ENCODE assay signal across 8 cellular contexts in genomic region chrX:72297953-72298730, GRCh38. TPM values are rescaled to one million over a fixed set of nuclear protein-coding genes. Genes with fewer than 3 reads are reported as not detected.
DNase-seq lines count a peak whose midpoint lies in the region; ATAC-seq and TF ChIP-seq lines count a peak whose summit lies in the region.

No MANE protein-coding gene starts in this region.

- peak; percentile 35 for TF ChIP-seq CTCF in MM.1S (IDR thresholded peaks at IDR 0.05; ENCODE audit: low read length)

- H3K4me3 ChIP-seq in MM.1S (ENCODE audit: low read length) = no peak overlapping the region

- no peak overlapping the region for H3K9ac ChIP-seq in MM.1S (ENCODE audit: low read length)

- H3K27me3 ChIP-seq in MM.1S (replicated peaks; ENCODE audit: insufficient read depth, low read length) = no peaks in the 10 kb centered on the region

- H3K9me2 ChIP-seq in MM.1S (replicated peaks; ENCODE audit: insufficient read depth, low read length) = no peaks in the 10 kb centered on the region

- no peak overlapping the region for H3K27ac ChIP-seq in MM.1S (ENCODE audit: low read length)

- H3F3A ChIP-seq in MM.1S (ENCODE audit: insufficient read depth, low read length) = no peaks in the 10 kb centered on the region

- DNase-seq in stimulated activated CD4-positive, alpha-beta T cell treated with anti-CD3 and anti-CD28 coated beads, Interleukin-1b, Interleukin-23, amount 100 ng/mL, for 48 hours = peak; percentile 11
- no peak for DNase-seq in stimulated activated CD4-positive, alpha-beta T cell treated with anti-CD3 and anti-CD28 coated beads, Interleukin-12 subunit alpha, Interleukin-12 subunit beta, amount 100 ng/mL, for 4 hours
- DNase-seq in MM.1S = peak; percentile 17
- peak; percentile 31 for DNase-seq in dermis blood vessel endothelial cell
- no peak for DNase-seq in HuH-7.5 (ENCODE audit: low spot score)
- DNase-seq in AG20443 (ENCODE audit: low spot score) = no peak

- no peak for ATAC-seq in GM21528 (IDR thresholded peaks at IDR 0.05; ENCODE audit: low FRiP score, unreplicated experiment)
- no peak for ATAC-seq in HG03108 (IDR thresholded peaks at IDR 0.05; ENCODE audit: unreplicated experiment)

- H3K9me3 ChIP-seq in MM.1S (replicated peaks; ENCODE audit: insufficient read depth, low read length) = no peaks in the 10 kb centered on the region

- H2AFZ ChIP-seq in MM.1S (ENCODE audit: low read length) = no peak overlapping the region

- H3K4me1 ChIP-seq in MM.1S (ENCODE audit: low read length) = no peaks in the 10 kb centered on the region

- no peaks in the 10 kb centered on the region for H4K20me1 ChIP-seq in MM.1S (ENCODE audit: insufficient read depth, low read length)

- H3K79me2 ChIP-seq in MM.1S (ENCODE audit: low read length) = no peaks in the 10 kb centered on the region

- H3K4me2 ChIP-seq in MM.1S (ENCODE audit: low read depth, low read length) = no peak overlapping the region

- H3K36me3 ChIP-seq in MM.1S (replicated peaks; ENCODE audit: insufficient read depth, low read length) = no peaks in the 10 kb centered on the region

RNA-seq across cellular contexts. Expression of gene CITED1, which starts 7.6 kb away (rescaled TPM):
- not detected in 2 replicates for total RNA-seq in dermis blood vessel endothelial cell

RNA-seq across cellular contexts. Expression of gene RPS4X, which starts 21.1 kb away (rescaled TPM):
- total RNA-seq in dermis blood vessel endothelial cell = 639 and 1,493 TPM in 2 replicates

RNA-seq across cellular contexts. Expression of gene ERCC6L, which starts 59.3 kb away (rescaled TPM):
- 2.4 and 9.4 TPM in 2 replicates for total RNA-seq in dermis blood vessel endothelial cell

Comparison
In these comparisons a context has a peak if more than half of its experiments do, and no peak if none do; other contexts are left out.
1. DNase-seq: peak in stimulated activated CD4-positive, alpha-beta T cell treated with anti-CD3 and anti-CD28 coated beads, Interleukin-1b, Interleukin-23, amount 100 ng/mL, for 48 hours (single experiment), MM.1S (single experiment) and dermis blood vessel endothelial cell (single experiment); none in stimulated activated CD4-positive, alpha-beta T cell treated with anti-CD3 and anti-CD28 coated beads, Interleukin-12 subunit alpha, Interleukin-12 subunit beta, amount 100 ng/mL, for 4 hours (single experiment), HuH-7.5 (single experiment) and AG20443 (single experiment).